ENCODE assay signal across 28 cellular contexts in genomic region chr2:155273314-155273713, GRCh38.
"Had no signal": no experiment of that assay in that cellular context is flagged by ENCODE, and none has a peak within 500 bp of the region (broad histone marks: within the 10 kb centered on the region; RNA-seq: fewer than 3 reads in every experiment).

No MANE protein-coding gene starts in this region.

- DNase-seq: activated B cell treated with CpG ODN at 0.5 μM for 24 hours; activated CD4-positive, alpha-beta T cell treated with anti-CD3 and anti-CD28 coated beads for 48 hours; activated CD4-positive, alpha-beta T cell treated with anti-CD3 and anti-CD28 coated beads, Interleukin-2, amount 50 U/mL, for 1 hour; activated CD4-positive, alpha-beta T cell treated with anti-CD3 and anti-CD28 coated beads, Interleukin-2, amount 50 U/mL, for 48 hours; activated CD8-positive, alpha-beta memory T cell treated with anti-CD3 and anti-CD28 coated beads for 24 hours; activated CD8-positive, alpha-beta T cell treated with anti-CD3 and anti-CD28 coated beads for 36 hours; activated effector memory CD4-positive, alpha-beta T cell treated with Interleukin-2 at 50 U/mL for 16 hours; activated gamma-delta T cell treated with Interleukin-2 at 50 U/mL for 16 hours; activated naive CD4-positive, alpha-beta T cell treated with anti-CD3 and anti-CD28 coated beads, Interleukin-2, amount 50 U/mL, for 16 hours; activated naive CD4-positive, alpha-beta T cell treated with Interleukin-2 at 50 U/mL for 16 hours; activated T-cell treated with anti-CD3 and anti-CD28 coated beads, Interleukin-2, amount 50 U/mL, for 4 hours; adrenal gland; amygdala; aorta; body of pancreas; caudate nucleus; cortex of kidney; dermis blood vessel endothelial cell; effector CD4-positive, alpha-beta T cell; effector memory CD8-positive, alpha-beta T cell; esophagus squamous epithelium; foreskin melanocyte; heart right ventricle; T1000; WERI-Rb-1 had no signal

- ATAC-seq: activated CD4-positive, CD25-positive, alpha-beta regulatory T cell treated with anti-CD3 and anti-CD28 coated beads, Interleukin-2, amount 50 U/mL, for 24 hours; activated CD8-positive, alpha-beta T cell treated with anti-CD3 and anti-CD28 coated beads for 36 hours; activated T-cell treated with anti-CD3 and anti-CD28 coated beads, Interleukin-2, amount 50 U/mL, for 4 hours; activated T-helper 17 cell treated with anti-CD3 and anti-CD28 coated beads, Interleukin-2, amount 50 U/mL, for 72 hours; body of pancreas; effector memory CD8-positive, alpha-beta T cell; gastroesophageal sphincter; heart right ventricle had no signal
